In the genomic region with DNA sequence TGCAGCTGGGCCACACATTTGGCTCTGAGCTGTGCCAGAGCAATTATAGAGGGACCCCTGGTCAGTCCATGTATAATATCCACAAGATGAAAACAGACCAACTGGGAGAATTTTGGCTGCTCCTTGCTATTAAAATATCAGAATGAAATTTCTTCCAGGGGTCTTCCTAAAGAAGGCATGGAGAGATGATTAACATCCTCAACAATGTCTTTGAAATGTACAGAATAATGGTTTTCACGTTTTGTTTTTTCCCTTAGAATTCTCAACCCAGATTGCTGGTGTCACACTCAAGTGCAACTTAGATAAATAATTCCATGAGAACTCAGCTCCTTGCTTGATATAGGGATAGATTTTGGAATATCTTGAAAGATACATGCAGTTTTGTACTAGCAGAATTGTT, we compare ENCODE assay signal across 28 cellular contexts.
"Had no signal": no experiment of that assay in that cellular context is flagged by ENCODE, and none has a peak within 500 bp of the region (broad histone marks: within the 10 kb centered on the region; RNA-seq: fewer than 3 reads in every experiment).

No MANE protein-coding gene starts in this region.

- ATAC-seq: effector memory CD8-positive, alpha-beta T cell; esophagus mucosa; foreskin keratinocyte; gastrocnemius medialis; gastroesophageal sphincter; heart left ventricle; heart right ventricle had no signal

- H3K4me3 Mint-ChIP-seq: dendritic cell treated with granulocyte-macrophage colony-stimulating factor and Interleukin-4, amounts not matched to agents 40 ng/mL and 50 ng/mL, for 4 days; effector memory CD8-positive, alpha-beta T cell; endodermal cell had no signal

- H3K27me3 ChIP-seq: colonic mucosa, dorsolateral prefrontal cortex, esophagus muscularis mucosa, esophagus squamous epithelium, foreskin keratinocyte, gastrocnemius medialis, gastroesophageal sphincter, heart left ventricle had no signal

- DNase-seq: colonic mucosa; cortex of kidney; dermis blood vessel endothelial cell; dorsolateral prefrontal cortex; effector CD4-positive, alpha-beta T cell; effector CD8-positive, alpha-beta T cell; effector memory CD4-positive, alpha-beta T cell; effector memory CD8-positive, alpha-beta T cell; endodermal cell; erythroblast; esophagus squamous epithelium; foreskin fibroblast; foreskin keratinocyte; foreskin melanocyte; gastrocnemius medialis; glutamatergic neuron; head of caudate nucleus; heart left ventricle; heart right ventricle had no signal

- H3K27ac Mint-ChIP-seq: dendritic cell treated with granulocyte-macrophage colony-stimulating factor and Interleukin-4, amounts not matched to agents 40 ng/mL and 50 ng/mL, for 4 days; effector memory CD8-positive, alpha-beta T cell; endodermal cell had no signal

- H3K9me3 Mint-ChIP-seq: dendritic cell treated with granulocyte-macrophage colony-stimulating factor and Interleukin-4, amounts not matched to agents 40 ng/mL and 50 ng/mL, for 4 days; effector memory CD8-positive, alpha-beta T cell; endodermal cell had no signal

- H3K36me3 ChIP-seq: colonic mucosa, esophagus muscularis mucosa, esophagus squamous epithelium, gastrocnemius medialis, gastroesophageal sphincter, heart left ventricle, heart right ventricle had no signal

- H3K4me3 ChIP-seq: colonic mucosa, coronary artery, dorsolateral prefrontal cortex, esophagus muscularis mucosa, esophagus squamous epithelium, gastrocnemius medialis, gastroesophageal sphincter, heart left ventricle, heart right ventricle had no signal

- H3K9me3 ChIP-seq: colonic mucosa, esophagus muscularis mucosa, esophagus squamous epithelium, gastrocnemius medialis, gastroesophageal sphincter, heart left ventricle, heart right ventricle had no signal

- FAIRE-seq: colon, endometrium, frontal cortex had no signal

- H3K4me1 ChIP-seq: colonic mucosa had no signal

- H3K27ac ChIP-seq: colonic mucosa, coronary artery, dorsolateral prefrontal cortex, epithelial cell of prostate, esophagus muscularis mucosa, esophagus squamous epithelium, foreskin keratinocyte, gastrocnemius medialis, gastroesophageal sphincter, heart left ventricle, heart right ventricle had no signal
